9 cellular contexts compared by ENCODE assay signal in the genomic region with DNA sequence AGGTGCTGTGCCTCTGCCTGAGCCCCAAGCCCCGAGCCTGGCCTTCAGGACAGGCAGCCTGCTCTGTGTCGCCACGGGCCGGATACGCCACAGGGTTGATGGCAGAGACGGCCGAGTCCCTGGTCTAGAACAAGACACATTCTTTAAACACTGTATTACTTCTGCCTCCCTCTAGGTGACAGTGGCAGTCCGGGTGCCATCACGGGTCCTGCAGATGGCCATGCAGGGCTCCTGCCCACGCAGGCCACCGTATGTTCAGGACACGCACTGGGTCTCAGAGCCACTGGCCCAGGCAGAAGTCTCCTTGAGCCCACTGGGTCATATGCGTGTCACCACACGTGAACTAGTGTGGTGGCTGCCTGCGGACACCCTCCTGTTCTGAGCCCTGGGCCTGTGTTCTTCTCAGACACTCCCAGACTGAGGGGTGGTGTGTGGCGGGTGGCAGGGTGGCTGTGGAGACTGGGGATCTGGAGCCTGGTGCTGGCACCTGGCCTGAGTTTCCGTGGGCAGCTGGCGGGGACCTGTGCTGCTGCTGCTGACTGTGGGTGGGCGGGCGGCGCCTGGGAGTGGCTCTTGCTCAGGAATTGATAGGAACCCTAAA.
DNase-seq lines count a peak whose midpoint lies in the region; ATAC-seq and TF ChIP-seq lines count a peak whose summit lies in the region.
"Had no signal": no experiment of that assay in that cellular context is flagged by ENCODE, and none has a peak within 500 bp of the region (broad histone marks: within the 10 kb centered on the region; RNA-seq: fewer than 3 reads in every experiment).

No MANE protein-coding gene starts in this region.

- DNase-seq in SIG-M5 treated with dmso at 0.1 percent for 504 hours (lab: John Stamatoyannopoulos, UW; ENCODE audit: unreplicated experiment) (peak; percentile 25), SIG-M5 (lab: John Stamatoyannopoulos, UW) (no peak), retinal pigment epithelial cell (ENCODE audit: low read depth) (no peak)
- DNase-seq in activated CD8-positive, alpha-beta memory T cell treated with anti-CD3 and anti-CD28 coated beads, Interleukin-2, amount 50 U/mL, for 48 hours: no peak
- DNase-seq: activated T-cell treated with anti-CD3 and anti-CD28 coated beads for 4 hours, heart left ventricle, NCI-H1417 treated with DMSO at 0.1 percent for 48 hours had no signal

- ATAC-seq in SK-N-SH treated with all-trans-retinoic acid at 6 μM for 48 hours (peak; percentile 2; the same call in 2 of the 3 replicates), GM18858 (IDR thresholded peaks at IDR 0.05; ENCODE audit: unreplicated experiment) (no peak)

- peak; percentile 3 for TF ChIP-seq CTCF in retinal pigment epithelial cell (conservative IDR thresholded peaks at IDR 0.05; ENCODE audit: low read depth, low read length)

- no peak overlapping the region for H3K4me3 ChIP-seq in retinal pigment epithelial cell (ENCODE audit: low read length)
- H3K4me3 ChIP-seq: heart left ventricle had no signal

TF ChIP-seq in SK-N-SH treated with all-trans-retinoic acid at 6 μM for 48 hours, 23 proteins besides CTCF, POLR2A, EP300 and RAD21:
- TF ChIP-seq TCF4 (CRISPR knock-in tag; IDR thresholded peaks at IDR 0.05; ENCODE audit: borderline replicate concordance): no peak; the same call in 1 of the 2 replicates
- TF ChIP-seq CSDC2 (CRISPR knock-in tag; IDR thresholded peaks at IDR 0.05): no peak
- TF ChIP-seq ZNF565 (CRISPR knock-in tag; conservative IDR thresholded peaks at IDR 0.05; ENCODE audit: low read depth): no peak
- no peak for TF ChIP-seq PATZ1 (CRISPR knock-in tag; IDR thresholded peaks at IDR 0.05; ENCODE audit: borderline replicate concordance)
- TF ChIP-seq ISL1 (CRISPR knock-in tag; IDR thresholded peaks at IDR 0.05): no peak
- TF ChIP-seq, protein P1, sequence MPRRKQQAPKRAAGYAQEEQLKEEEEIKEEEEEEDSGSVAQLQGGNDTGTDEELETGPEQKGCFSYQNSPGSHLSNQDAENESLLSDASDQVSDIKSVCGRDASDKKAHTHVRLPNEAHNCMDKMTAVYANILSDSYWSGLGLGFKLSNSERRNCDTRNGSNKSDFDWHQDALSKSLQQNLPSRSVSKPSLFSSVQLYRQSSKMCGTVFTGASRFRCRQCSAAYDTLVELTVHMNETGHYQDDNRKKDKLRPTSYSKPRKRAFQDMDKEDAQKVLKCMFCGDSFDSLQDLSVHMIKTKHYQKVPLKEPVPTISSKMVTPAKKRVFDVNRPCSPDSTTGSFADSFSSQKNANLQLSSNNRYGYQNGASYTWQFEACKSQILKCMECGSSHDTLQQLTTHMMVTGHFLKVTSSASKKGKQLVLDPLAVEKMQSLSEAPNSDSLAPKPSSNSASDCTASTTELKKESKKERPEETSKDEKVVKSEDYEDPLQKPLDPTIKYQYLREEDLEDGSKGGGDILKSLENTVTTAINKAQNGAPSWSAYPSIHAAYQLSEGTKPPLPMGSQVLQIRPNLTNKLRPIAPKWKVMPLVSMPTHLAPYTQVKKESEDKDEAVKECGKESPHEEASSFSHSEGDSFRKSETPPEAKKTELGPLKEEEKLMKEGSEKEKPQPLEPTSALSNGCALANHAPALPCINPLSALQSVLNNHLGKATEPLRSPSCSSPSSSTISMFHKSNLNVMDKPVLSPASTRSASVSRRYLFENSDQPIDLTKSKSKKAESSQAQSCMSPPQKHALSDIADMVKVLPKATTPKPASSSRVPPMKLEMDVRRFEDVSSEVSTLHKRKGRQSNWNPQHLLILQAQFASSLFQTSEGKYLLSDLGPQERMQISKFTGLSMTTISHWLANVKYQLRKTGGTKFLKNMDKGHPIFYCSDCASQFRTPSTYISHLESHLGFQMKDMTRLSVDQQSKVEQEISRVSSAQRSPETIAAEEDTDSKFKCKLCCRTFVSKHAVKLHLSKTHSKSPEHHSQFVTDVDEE (CRISPR knock-in tag; IDR thresholded peaks at IDR 0.05): no peak
- no peak for TF ChIP-seq CREB5 (CRISPR knock-in tag; IDR thresholded peaks at IDR 0.05; ENCODE audit: low read depth)
- TF ChIP-seq TOX (CRISPR knock-in tag; IDR thresholded peaks at IDR 0.05; ENCODE audit: borderline replicate concordance): no peak
- no peak for TF ChIP-seq GLIS3 (CRISPR knock-in tag; IDR thresholded peaks at IDR 0.05)
- TF ChIP-seq, protein P2, sequence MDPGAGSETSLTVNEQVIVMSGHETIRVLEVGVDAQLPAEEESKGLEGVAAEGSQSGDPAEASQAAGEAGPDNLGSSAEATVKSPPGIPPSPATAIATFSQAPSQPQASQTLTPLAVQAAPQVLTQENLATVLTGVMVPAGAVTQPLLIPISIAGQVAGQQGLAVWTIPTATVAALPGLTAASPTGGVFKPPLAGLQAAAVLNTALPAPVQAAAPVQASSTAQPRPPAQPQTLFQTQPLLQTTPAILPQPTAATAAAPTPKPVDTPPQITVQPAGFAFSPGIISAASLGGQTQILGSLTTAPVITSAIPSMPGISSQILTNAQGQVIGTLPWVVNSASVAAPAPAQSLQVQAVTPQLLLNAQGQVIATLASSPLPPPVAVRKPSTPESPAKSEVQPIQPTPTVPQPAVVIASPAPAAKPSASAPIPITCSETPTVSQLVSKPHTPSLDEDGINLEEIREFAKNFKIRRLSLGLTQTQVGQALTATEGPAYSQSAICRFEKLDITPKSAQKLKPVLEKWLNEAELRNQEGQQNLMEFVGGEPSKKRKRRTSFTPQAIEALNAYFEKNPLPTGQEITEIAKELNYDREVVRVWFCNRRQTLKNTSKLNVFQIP (CRISPR knock-in tag; IDR thresholded peaks at IDR 0.05; ENCODE audit: borderline replicate concordance, low read depth): no peak
- TF ChIP-seq SNAI2 (CRISPR knock-in tag; IDR thresholded peaks at IDR 0.05): no peak
- no peak for TF ChIP-seq ZNF8 (CRISPR knock-in tag; IDR thresholded peaks at IDR 0.05)
- TF ChIP-seq, protein P3, sequence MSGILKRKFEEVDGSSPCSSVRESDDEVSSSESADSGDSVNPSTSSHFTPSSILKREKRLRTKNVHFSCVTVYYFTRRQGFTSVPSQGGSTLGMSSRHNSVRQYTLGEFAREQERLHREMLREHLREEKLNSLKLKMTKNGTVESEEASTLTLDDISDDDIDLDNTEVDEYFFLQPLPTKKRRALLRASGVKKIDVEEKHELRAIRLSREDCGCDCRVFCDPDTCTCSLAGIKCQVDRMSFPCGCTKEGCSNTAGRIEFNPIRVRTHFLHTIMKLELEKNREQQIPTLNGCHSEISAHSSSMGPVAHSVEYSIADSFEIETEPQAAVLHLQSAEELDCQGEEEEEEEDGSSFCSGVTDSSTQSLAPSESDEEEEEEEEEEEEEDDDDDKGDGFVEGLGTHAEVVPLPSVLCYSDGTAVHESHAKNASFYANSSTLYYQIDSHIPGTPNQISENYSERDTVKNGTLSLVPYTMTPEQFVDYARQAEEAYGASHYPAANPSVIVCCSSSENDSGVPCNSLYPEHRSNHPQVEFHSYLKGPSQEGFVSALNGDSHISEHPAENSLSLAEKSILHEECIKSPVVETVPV (CRISPR knock-in tag; IDR thresholded peaks at IDR 0.05): no peak
- no peak for TF ChIP-seq BACH2 (CRISPR knock-in tag; IDR thresholded peaks at IDR 0.05; ENCODE audit: borderline replicate concordance)
- no peak for TF ChIP-seq ZNF70 (CRISPR knock-in tag; IDR thresholded peaks at IDR 0.05)
- no peak for TF ChIP-seq ZFP3 (CRISPR knock-in tag; IDR thresholded peaks at IDR 0.05)
